ENCODE assay signal across 1 cellular context in genomic region chr2:201071305-201072200, GRCh38.
TF ChIP-seq lines count a peak whose summit lies in the region.

Gene HYCC2 (minus strand): TSS chr2:201071671. CDS start chr2:201024009, 47,662 bp downstream.
Gene NDUFB3 (plus strand): TSS chr2:201072001. CDS start chr2:201078883, 6,882 bp downstream.

TF ChIP-seq in HEK293, 187 proteins besides CTCF, POLR2A, EP300 and RAD21 (continued from another document and continues in another):
- TF ChIP-seq ZNF518A (tag by site-specific recombination; conservative IDR thresholded peaks at IDR 0.05; ENCODE audit: low read depth) (peak; percentile 92), ZNF112 (tag by site-specific recombination; IDR thresholded peaks at IDR 0.05) (no peak), ZSCAN23 (tag by site-specific recombination; IDR thresholded peaks at IDR 0.05) (peak; percentile 53; the same call in 1 of the 2 replicates), ZNF16 (tag by site-specific recombination; IDR thresholded peaks at IDR 0.05; ENCODE audit: low read depth) (no peak), ZNF350 (tag by site-specific recombination; IDR thresholded peaks at IDR 0.05) (no peak), ZNF777 (tag by site-specific recombination; IDR thresholded peaks at IDR 0.05; ENCODE audit: borderline replicate concordance) (peak; percentile 50; the same call in 1 of the 2 replicates), ZNF354C (tag by site-specific recombination; IDR thresholded peaks at IDR 0.05; ENCODE audit: borderline replicate concordance, low read depth) (no peak), ZNF391 (tag by site-specific recombination; IDR thresholded peaks at IDR 0.05; ENCODE audit: borderline replicate concordance, low read depth) (peak; percentile 91; the same call in 1 of the 2 replicates), ZNF266 (tag by site-specific recombination; IDR thresholded peaks at IDR 0.05; ENCODE audit: low read depth) (no peak), ZNF37A (tag by site-specific recombination; IDR thresholded peaks at IDR 0.05) (no peak), ZNF544 (tag by site-specific recombination; IDR thresholded peaks at IDR 0.05) (no peak), ZSCAN18 (tag by site-specific recombination; IDR thresholded peaks at IDR 0.05) (no peak), ZNF292 (tag by site-specific recombination; IDR thresholded peaks at IDR 0.05; ENCODE audit: borderline replicate concordance, low read depth) (no peak), GFI1B (tag by site-specific recombination; IDR thresholded peaks at IDR 0.05) (peak; percentile 64), ZNF580 (tag by site-specific recombination; IDR thresholded peaks at IDR 0.05) (peak; percentile 100), PRDM10 (tag by site-specific recombination; IDR thresholded peaks at IDR 0.05) (peak; percentile 46), ZNF324 (tag by site-specific recombination; IDR thresholded peaks at IDR 0.05) (peak; percentile 90), ELK4 (IDR thresholded peaks at IDR 0.05; ENCODE audit: borderline replicate concordance, low read depth, low read length) (peak; percentile 81), KLF16 (tag by site-specific recombination; IDR thresholded peaks at IDR 0.05) (peak; percentile 85), ZNF76 (tag by site-specific recombination; IDR thresholded peaks at IDR 0.05; ENCODE audit: borderline replicate concordance, low read depth) (peak; percentile 75), ZNF664 (tag by site-specific recombination; IDR thresholded peaks at IDR 0.05) (peak; percentile 52), HOXA7 (CRISPR knock-in tag; IDR thresholded peaks at IDR 0.05; ENCODE audit: borderline replicate concordance) (no peak), SETDB1 (IDR thresholded peaks at IDR 0.05; ENCODE audit: insufficient read length, low read length) (peak; percentile 52)
- TF ChIP-seq, protein P1, sequence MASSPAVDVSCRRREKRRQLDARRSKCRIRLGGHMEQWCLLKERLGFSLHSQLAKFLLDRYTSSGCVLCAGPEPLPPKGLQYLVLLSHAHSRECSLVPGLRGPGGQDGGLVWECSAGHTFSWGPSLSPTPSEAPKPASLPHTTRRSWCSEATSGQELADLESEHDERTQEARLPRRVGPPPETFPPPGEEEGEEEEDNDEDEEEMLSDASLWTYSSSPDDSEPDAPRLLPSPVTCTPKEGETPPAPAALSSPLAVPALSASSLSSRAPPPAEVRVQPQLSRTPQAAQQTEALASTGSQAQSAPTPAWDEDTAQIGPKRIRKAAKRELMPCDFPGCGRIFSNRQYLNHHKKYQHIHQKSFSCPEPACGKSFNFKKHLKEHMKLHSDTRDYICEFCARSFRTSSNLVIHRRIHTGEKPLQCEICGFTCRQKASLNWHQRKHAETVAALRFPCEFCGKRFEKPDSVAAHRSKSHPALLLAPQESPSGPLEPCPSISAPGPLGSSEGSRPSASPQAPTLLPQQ (tag by site-specific recombination; IDR thresholded peaks at IDR 0.05), result peak; percentile 98
- TF ChIP-seq, protein P2, sequence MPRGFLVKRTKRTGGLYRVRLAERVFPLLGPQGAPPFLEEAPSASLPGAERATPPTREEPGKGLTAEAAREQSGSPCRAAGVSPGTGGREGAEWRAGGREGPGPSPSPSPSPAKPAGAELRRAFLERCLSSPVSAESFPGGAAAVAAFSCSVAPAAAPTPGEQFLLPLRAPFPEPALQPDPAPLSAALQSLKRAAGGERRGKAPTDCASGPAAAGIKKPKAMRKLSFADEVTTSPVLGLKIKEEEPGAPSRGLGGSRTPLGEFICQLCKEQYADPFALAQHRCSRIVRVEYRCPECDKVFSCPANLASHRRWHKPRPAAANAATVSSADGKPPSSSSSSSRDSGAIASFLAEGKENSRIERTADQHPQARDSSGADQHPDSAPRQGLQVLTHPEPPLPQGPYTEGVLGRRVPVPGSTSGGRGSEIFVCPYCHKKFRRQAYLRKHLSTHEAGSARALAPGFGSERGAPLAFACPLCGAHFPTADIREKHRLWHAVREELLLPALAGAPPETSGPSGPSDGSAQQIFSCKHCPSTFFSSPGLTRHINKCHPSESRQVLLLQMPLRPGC (tag by site-specific recombination; IDR thresholded peaks at IDR 0.05), result 0 out of 2 replicates have a peak, but pooled peaks have one; percentile 18
- TF ChIP-seq, protein P3, sequence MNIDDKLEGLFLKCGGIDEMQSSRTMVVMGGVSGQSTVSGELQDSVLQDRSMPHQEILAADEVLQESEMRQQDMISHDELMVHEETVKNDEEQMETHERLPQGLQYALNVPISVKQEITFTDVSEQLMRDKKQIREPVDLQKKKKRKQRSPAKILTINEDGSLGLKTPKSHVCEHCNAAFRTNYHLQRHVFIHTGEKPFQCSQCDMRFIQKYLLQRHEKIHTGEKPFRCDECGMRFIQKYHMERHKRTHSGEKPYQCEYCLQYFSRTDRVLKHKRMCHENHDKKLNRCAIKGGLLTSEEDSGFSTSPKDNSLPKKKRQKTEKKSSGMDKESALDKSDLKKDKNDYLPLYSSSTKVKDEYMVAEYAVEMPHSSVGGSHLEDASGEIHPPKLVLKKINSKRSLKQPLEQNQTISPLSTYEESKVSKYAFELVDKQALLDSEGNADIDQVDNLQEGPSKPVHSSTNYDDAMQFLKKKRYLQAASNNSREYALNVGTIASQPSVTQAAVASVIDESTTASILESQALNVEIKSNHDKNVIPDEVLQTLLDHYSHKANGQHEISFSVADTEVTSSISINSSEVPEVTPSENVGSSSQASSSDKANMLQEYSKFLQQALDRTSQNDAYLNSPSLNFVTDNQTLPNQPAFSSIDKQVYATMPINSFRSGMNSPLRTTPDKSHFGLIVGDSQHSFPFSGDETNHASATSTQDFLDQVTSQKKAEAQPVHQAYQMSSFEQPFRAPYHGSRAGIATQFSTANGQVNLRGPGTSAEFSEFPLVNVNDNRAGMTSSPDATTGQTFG (tag by site-specific recombination; IDR thresholded peaks at IDR 0.05; ENCODE audit: borderline replicate concordance), result no peak
- TF ChIP-seq, protein P4, sequence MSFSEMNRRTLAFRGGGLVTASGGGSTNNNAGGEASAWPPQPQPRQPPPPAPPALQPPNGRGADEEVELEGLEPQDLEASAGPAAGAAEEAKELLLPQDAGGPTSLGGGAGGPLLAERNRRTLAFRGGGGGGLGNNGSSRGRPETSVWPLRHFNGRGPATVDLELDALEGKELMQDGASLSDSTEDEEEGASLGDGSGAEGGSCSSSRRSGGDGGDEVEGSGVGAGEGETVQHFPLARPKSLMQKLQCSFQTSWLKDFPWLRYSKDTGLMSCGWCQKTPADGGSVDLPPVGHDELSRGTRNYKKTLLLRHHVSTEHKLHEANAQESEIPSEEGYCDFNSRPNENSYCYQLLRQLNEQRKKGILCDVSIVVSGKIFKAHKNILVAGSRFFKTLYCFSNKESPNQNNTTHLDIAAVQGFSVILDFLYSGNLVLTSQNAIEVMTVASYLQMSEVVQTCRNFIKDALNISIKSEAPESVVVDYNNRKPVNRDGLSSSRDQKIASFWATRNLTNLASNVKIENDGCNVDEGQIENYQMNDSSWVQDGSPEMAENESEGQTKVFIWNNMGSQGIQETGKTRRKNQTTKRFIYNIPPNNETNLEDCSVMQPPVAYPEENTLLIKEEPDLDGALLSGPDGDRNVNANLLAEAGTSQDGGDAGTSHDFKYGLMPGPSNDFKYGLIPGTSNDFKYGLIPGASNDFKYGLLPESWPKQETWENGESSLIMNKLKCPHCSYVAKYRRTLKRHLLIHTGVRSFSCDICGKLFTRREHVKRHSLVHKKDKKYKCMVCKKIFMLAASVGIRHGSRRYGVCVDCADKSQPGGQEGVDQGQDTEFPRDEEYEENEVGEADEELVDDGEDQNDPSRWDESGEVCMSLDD (tag by site-specific recombination; IDR thresholded peaks at IDR 0.05), result peak; percentile 41; the same call in 1 of the 2 replicates
- TF ChIP-seq, protein P5, sequence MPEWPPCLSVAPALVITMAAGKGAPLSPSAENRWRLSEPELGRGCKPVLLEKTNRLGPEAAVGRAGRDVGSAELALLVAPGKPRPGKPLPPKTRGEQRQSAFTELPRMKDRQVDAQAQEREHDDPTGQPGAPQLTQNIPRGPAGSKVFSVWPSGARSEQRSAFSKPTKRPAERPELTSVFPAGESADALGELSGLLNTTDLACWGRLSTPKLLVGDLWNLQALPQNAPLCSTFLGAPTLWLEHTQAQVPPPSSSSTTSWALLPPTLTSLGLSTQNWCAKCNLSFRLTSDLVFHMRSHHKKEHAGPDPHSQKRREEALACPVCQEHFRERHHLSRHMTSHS (tag by site-specific recombination; IDR thresholded peaks at IDR 0.05), result no peak
